Comparison of ENCODE assay signal across 8 cellular contexts in the genomic region with DNA sequence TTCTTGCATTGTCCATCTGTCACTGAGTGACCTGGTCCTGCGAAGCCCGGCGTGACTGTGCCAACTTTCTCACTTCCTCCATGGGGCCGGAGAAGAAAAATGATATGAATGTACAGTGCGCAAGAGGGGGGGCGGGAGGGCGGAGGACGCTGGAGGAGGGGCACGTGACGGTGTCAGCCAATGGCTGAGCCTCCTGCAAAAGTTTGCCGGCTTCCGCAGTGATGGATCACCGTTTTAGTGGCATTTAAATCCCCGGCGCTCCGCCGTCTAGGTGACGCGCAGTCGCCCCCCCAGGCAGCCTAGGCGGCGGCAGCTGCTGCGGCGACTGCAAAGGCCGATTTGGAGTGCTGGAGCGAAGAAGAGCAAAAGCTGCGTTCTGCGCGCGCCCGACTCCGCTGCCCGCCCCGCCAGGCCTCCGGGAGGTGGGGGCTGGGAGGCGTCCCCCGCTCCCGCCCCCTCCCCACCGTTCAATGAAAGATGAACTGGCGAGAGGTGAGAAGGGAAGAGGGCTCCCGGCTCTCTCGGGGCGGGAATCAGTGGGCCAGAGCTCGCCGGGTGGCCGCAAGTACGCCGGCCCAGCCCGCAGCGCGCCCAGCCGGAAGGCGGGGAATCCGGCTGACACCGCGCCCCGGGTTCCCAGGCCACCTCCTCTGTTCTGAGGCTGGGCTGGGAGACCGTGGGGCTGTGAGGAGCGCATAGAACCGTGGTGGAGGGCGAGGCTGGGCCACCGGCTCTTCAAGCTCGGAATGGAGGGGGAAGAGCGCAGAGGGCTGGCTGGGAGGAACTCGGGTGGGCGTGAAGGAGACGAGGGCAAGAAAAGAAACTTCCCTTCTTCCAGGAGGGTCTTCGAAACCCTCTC. TPM values are rescaled to one million over a fixed set of nuclear protein-coding genes. Genes with fewer than 3 reads are reported as not detected.
DNase-seq lines count a peak whose midpoint lies in the region; ATAC-seq, FAIRE-seq and TF ChIP-seq lines count a peak whose summit lies in the region.

TSS of gene HOXA1 (minus strand) at position 104 of the 859 bp plus-strand sequence. CDS start at position 16, 88 bp downstream.

- peaks cover 0 to 41% (median 27%) of the 10 kb centered on the region in 9 donors for H3K4me1 ChIP-seq in heart right ventricle

- H3K36me3 ChIP-seq in heart right ventricle, result no peaks in the 10 kb centered on the region

- peak; percentile 95 for TF ChIP-seq POLR2A in H54 (IDR thresholded peaks at IDR 0.05; ENCODE audit: low read depth, low read length)

- peak within 1 kb of the TSS in 9 of 10 donors; percentile 19 to 92 (median 65) for H3K27ac ChIP-seq in heart right ventricle

- TF ChIP-seq CTCF in LNCaP clone FGC (IDR thresholded peaks at IDR 0.05; ENCODE audit: control insufficient read depth, extremely low read depth, insufficient read depth) (0 out of 2 replicates have a peak, but pooled peaks have one; percentile 14), heart right ventricle (IDR thresholded peaks at IDR 0.05) (no peak)

- peak; percentile 53 for FAIRE-seq in H54 (lab: Jason Lieb, UNC)

- peak in 7 of 8 donors; percentile 63 to 83 (median 73) for ATAC-seq in heart right ventricle

- H3K27me3 ChIP-seq in heart right ventricle, result peaks cover 17 to 100% (median 100%) of the 10 kb centered on the region in 7 donors

- peak; percentile 98 for DNase-seq in GM03348 (ENCODE audit: low spot score)
- DNase-seq in H54 (ENCODE audit: insufficient read length, low spot score), result peak; percentile 100
- peak; percentile 52 for DNase-seq in LNCaP clone FGC (ENCODE audit: low read depth)
- peak; percentile 84 for DNase-seq in SIG-M5 treated with dmso at 0.1 percent for 504 hours (lab: John Stamatoyannopoulos, UW; ENCODE audit: unreplicated experiment)
- DNase-seq in activated naive CD4-positive, alpha-beta T cell treated with Interleukin-2 at 50 U/mL for 16 hours, result peak; percentile 76
- DNase-seq in heart right ventricle, result peak in 1 of 2 donors; percentile 16
- peak; percentile 70 for DNase-seq in retina
- DNase-seq in pons (ENCODE audit: low spot score), result no peak

- intact Hi-C loops in heart right ventricle (cut with DNase I), result loop anchor here in 1 of 10 donors (5.0 kb wide), 1 partner anchor 36 kb away; the partner anchor contains the start of gene HOXA4

- 0 to 1% methylated on average over 68 of the region's 68 CpGs for WGBS in heart right ventricle, 2 donors

- H3K4me3 ChIP-seq in LNCaP clone FGC (ENCODE audit: low read depth, low read length), result peak within 1 kb of the TSS; percentile 81
- peak within 1 kb of the TSS; percentile 52 to 87 (median 57) for H3K4me3 ChIP-seq in heart right ventricle

- H3K9me3 ChIP-seq in heart right ventricle, result no peaks in the 10 kb centered on the region

RNA-seq across cellular contexts. Expression of gene HOXA1, which starts in this region (rescaled TPM):
- total RNA-seq in heart right ventricle, result under 1 TPM in 2 of 10 donors, not detected in 8; 0.15 to 0.37 TPM
- under 1 TPM in 1 of 2 donors, not detected in 1; 0.07 TPM for polyA plus RNA-seq in heart right ventricle

Comparison
In these comparisons a context has a peak if more than half of its experiments do, and no peak if none do; other contexts are left out.
1. Peak in ATAC-seq, H3K4me3 ChIP-seq and H3K27ac ChIP-seq in heart right ventricle; RNA of the gene not detected or under 1 TPM.